11 cellular contexts compared by ENCODE assay signal in the genomic region with DNA sequence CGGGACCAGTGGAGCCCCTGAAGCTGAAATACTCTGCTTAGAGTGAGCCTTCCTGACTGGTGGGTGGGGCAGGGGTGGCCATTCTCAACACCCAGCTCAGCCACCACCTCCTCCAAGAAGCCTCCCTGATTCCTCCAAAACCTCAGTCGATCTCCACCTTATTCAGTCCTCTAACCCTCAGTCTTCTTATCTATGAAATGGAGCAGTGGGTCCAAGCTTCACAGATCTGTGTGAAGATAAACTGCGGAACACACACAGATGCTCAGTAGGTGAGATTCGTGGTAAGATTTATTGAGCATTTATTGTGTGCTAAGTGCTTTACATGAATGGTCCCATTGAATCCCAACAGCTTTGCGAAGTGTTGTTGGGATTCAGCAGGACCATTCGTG.
DNase-seq lines count a peak whose midpoint lies in the region; ATAC-seq and TF ChIP-seq lines count a peak whose summit lies in the region.
"Had no signal": no experiment of that assay in that cellular context is flagged by ENCODE, and none has a peak within 500 bp of the region (broad histone marks: within the 10 kb centered on the region; RNA-seq: fewer than 3 reads in every experiment).

No MANE protein-coding gene starts in this region.

- no peak overlapping the region for H3K4me3 ChIP-seq in breast epithelium
- H3K4me3 ChIP-seq in mammary epithelial cell (replicated peaks in 1 of 3; ENCODE audit: insufficient read depth in 1 of 3, low read depth in 2 of 3, low read length in 3 of 3): no peak overlapping the region
- H3K4me3 ChIP-seq in liver (ENCODE audit: low read depth in 1 of 3, low read length in 3 of 3): no peak overlapping the region
- no peak overlapping the region for H3K4me3 ChIP-seq in upper lobe of right lung

- no peak overlapping the region for H2AFZ ChIP-seq in mammary epithelial cell (ENCODE audit: low read depth, low read length)

- H3K4me1 ChIP-seq in breast epithelium: no peaks in the 10 kb centered on the region
- peaks cover 10% of the 10 kb centered on the region for H3K4me1 ChIP-seq in mammary epithelial cell (ENCODE audit: insufficient read depth, low read length)
- no peaks in the 10 kb centered on the region for H3K4me1 ChIP-seq in liver (ENCODE audit: control insufficient read depth in 4 of 4, insufficient read depth in 4 of 4, low read length in 3 of 4)
- peaks cover 25% of the 10 kb centered on the region for H3K4me1 ChIP-seq in upper lobe of right lung

- no peak overlapping the region for H3K4me2 ChIP-seq in mammary epithelial cell (ENCODE audit: insufficient read depth, low read depth, low read length)

- H3K9me3 Mint-ChIP-seq in activated CD4-positive, alpha-beta memory T cell treated with anti-CD3 and anti-CD28 coated beads for 36 hours: no peaks in the 10 kb centered on the region
- no peaks in the 10 kb centered on the region for H3K9me3 Mint-ChIP-seq in type B pancreatic cell
- H3K9me3 Mint-ChIP-seq: nephron had no signal

- H3K27ac Mint-ChIP-seq in activated CD4-positive, alpha-beta memory T cell treated with anti-CD3 and anti-CD28 coated beads for 36 hours: peak overlapping the region; percentile 97
- H3K27ac Mint-ChIP-seq in type B pancreatic cell: no peak overlapping the region
- H3K27ac Mint-ChIP-seq: nephron had no signal

- dilution Hi-C loops in mammary epithelial cell (cut with HindIII; ENCODE audit: low sequenced_read_pairs): loop anchor here (5.0 kb wide), 1 partner anchor 59 kb away; no protein-coding TSS in a partner anchor

- no peaks in the 10 kb centered on the region for H3K36me3 ChIP-seq in breast epithelium
- no peaks in the 10 kb centered on the region for H3K36me3 ChIP-seq in mammary epithelial cell (ENCODE audit: insufficient read depth, low read length)
- H3K36me3 ChIP-seq in liver (ENCODE audit: control insufficient read depth in 4 of 4, insufficient read depth in 3 of 4, low read depth in 1 of 4, low read length in 3 of 4): no peaks in the 10 kb centered on the region
- no peaks in the 10 kb centered on the region for H3K36me3 ChIP-seq in upper lobe of right lung
- H3K36me3 ChIP-seq: heart left ventricle had no signal

- H3K79me2 ChIP-seq in mammary epithelial cell (ENCODE audit: insufficient read depth, low read length): no peaks in the 10 kb centered on the region

- H3K4me1 Mint-ChIP-seq in activated CD4-positive, alpha-beta memory T cell treated with anti-CD3 and anti-CD28 coated beads for 36 hours (ENCODE audit: low read depth): peaks cover 85% of the 10 kb centered on the region
- peaks cover 7% of the 10 kb centered on the region for H3K4me1 Mint-ChIP-seq in type B pancreatic cell (ENCODE audit: unreplicated experiment)

- H3K27ac ChIP-seq in breast epithelium: peak overlapping the region; percentile 81 to 83
- no peak overlapping the region for H3K27ac ChIP-seq in mammary epithelial cell (ENCODE audit: insufficient read depth, low read depth, low read length)
- H3K27ac ChIP-seq in liver (ENCODE audit: low read depth in 1 of 2, low read length in 2 of 2): peak overlapping the region; percentile 40 to 57
- H3K27ac ChIP-seq in upper lobe of right lung: peak overlapping the region; percentile 68

- H3K9me3 ChIP-seq in breast epithelium: no peaks in the 10 kb centered on the region
- no peaks in the 10 kb centered on the region for H3K9me3 ChIP-seq in mammary epithelial cell (replicated peaks; ENCODE audit: insufficient read depth, low read length)
- H3K9me3 ChIP-seq in liver (ENCODE audit: control insufficient read depth in 4 of 4, low read length in 3 of 4): no peaks in the 10 kb centered on the region
- no peaks in the 10 kb centered on the region for H3K9me3 ChIP-seq in upper lobe of right lung
- H3K9me3 ChIP-seq: heart left ventricle had no signal

- TF ChIP-seq RAD21 in liver (IDR thresholded peaks at IDR 0.05): no peak

- 82% methylated on average over 6 of the region's 6 CpGs for WGBS in mammary epithelial cell (ENCODE audit: low coverage, missing lambda C conversion rate)
- WGBS in liver: 82% methylated on average over 6 of the region's 6 CpGs

- no peaks in the 10 kb centered on the region for H3K27me3 Mint-ChIP-seq in activated CD4-positive, alpha-beta memory T cell treated with anti-CD3 and anti-CD28 coated beads for 36 hours
- peaks cover 10% of the 10 kb centered on the region for H3K27me3 Mint-ChIP-seq in type B pancreatic cell

- POLR2A ChIA-PET in activated CD4-positive, alpha-beta memory T cell treated with anti-CD3 and anti-CD28 coated beads for 36 hours (lab: Charles Lee): interaction anchor here (1.4 to 2.4 kb wide), 11 partner anchors 9 to 110 kb away, joined by 3 to 30 read pairs (median 6); a partner anchor contains a TSS

- in situ Hi-C loops in mammary epithelial cell (cut with MboI; ENCODE audit: low sequenced_read_pairs in 2 of 2): no loop called here

- no peak for TF ChIP-seq POLR2A in breast epithelium (IDR thresholded peaks at IDR 0.05)

- no peaks in the 10 kb centered on the region for H3K27me3 ChIP-seq in breast epithelium
- peaks cover 3% of the 10 kb centered on the region for H3K27me3 ChIP-seq in mammary epithelial cell (ENCODE audit: insufficient read depth, low read length)
- H3K27me3 ChIP-seq in liver (ENCODE audit: control insufficient read depth in 4 of 4, insufficient read depth in 4 of 4, low read length in 3 of 4): no peaks in the 10 kb centered on the region
- H3K27me3 ChIP-seq in upper lobe of right lung: peaks cover 7% of the 10 kb centered on the region

- H3K9ac ChIP-seq in mammary epithelial cell (ENCODE audit: insufficient read depth, low read length): no peak overlapping the region
- H3K9ac ChIP-seq in liver (ENCODE audit: low read depth in 1 of 2, low read length in 2 of 2): no peak overlapping the region

- CTCF ChIA-PET in mammary epithelial cell (lab: Charles Lee; ENCODE audit: low non-redundant PET): no interaction called here
- CTCF ChIA-PET in activated CD4-positive, alpha-beta memory T cell treated with anti-CD3 and anti-CD28 coated beads for 36 hours (lab: Charles Lee): interaction anchor here (1.0 to 8.3 kb wide), 7 partner anchors 14 to 93 kb away, joined by 3 to 97 read pairs (median 7); a partner anchor contains a TSS

- no peak for ATAC-seq in upper lobe of right lung
- ATAC-seq in GM19463 (IDR thresholded peaks at IDR 0.05; ENCODE audit: unreplicated experiment): no peak

- peak overlapping the region; percentile 77 for H3K4me3 Mint-ChIP-seq in activated CD4-positive, alpha-beta memory T cell treated with anti-CD3 and anti-CD28 coated beads for 36 hours
- H3K4me3 Mint-ChIP-seq in type B pancreatic cell: no peak overlapping the region
- H3K4me3 Mint-ChIP-seq: nephron had no signal

- DNase-seq in breast epithelium (ENCODE audit: low spot score in 2 of 2) (no peak), mammary epithelial cell (no peak), upper lobe of right lung (no peak), type B pancreatic cell (ENCODE audit: extremely low spot score, unreplicated experiment) (no peak), hippocampal formation (lab: John Stamatoyannopoulos, UW) (no peak)
- DNase-seq in activated CD4-positive, alpha-beta memory T cell treated with anti-CD3 and anti-CD28 coated beads for 36 hours: no peak
- DNase-seq: NCI-H1694 had no signal

- TF ChIP-seq CTCF in breast epithelium (IDR thresholded peaks at IDR 0.05) (no peak), mammary epithelial cell (conservative IDR thresholded peaks at IDR 0.05 in 1 of 2, IDR thresholded peaks at IDR 0.05 in 1 of 2; ENCODE audit: extremely low read depth in 1 of 2, insufficient read depth in 1 of 2, low read depth in 1 of 2, low read length in 2 of 2) (no peak), liver (IDR thresholded peaks at IDR 0.05; ENCODE audit: low read depth, low read length, missing input control) (no peak), upper lobe of right lung (IDR thresholded peaks at IDR 0.05) (no peak), type B pancreatic cell (conservative IDR thresholded peaks at IDR 0.05) (no peak)

- no TSS peak for BruUV-seq in mammary epithelial cell (replicated peaks; lab: Mats Ljungman, UMichigan)

- intact Hi-C loops in breast epithelium (cut with DNase I; ENCODE audit: low total_unique reads): no loop called here
- intact Hi-C loops in mammary epithelial cell (cut with micrococcal nuclease): no loop called here
- intact Hi-C loops in activated CD4-positive, alpha-beta memory T cell treated with anti-CD3 and anti-CD28 coated beads for 36 hours (cut with micrococcal nuclease): loop anchor here (2.0 kb wide), 3 partner anchors 14 to 98 kb away; no protein-coding TSS in a partner anchor
- intact Hi-C loops in upper lobe of right lung (cut with DNase I): no loop called here

- no peaks in the 10 kb centered on the region for H3K36me3 Mint-ChIP-seq in activated CD4-positive, alpha-beta memory T cell treated with anti-CD3 and anti-CD28 coated beads for 36 hours
- no peaks in the 10 kb centered on the region for H3K36me3 Mint-ChIP-seq in type B pancreatic cell

- H4K20me1 ChIP-seq in mammary epithelial cell (ENCODE audit: insufficient read depth, low read length): no peaks in the 10 kb centered on the region

TF ChIP-seq in liver, 16 proteins besides CTCF, POLR2A, EP300 and RAD21 (continues in another document):
- TF ChIP-seq FOXA2 (IDR thresholded peaks at IDR 0.05) (no peak), NR2F2 (IDR thresholded peaks at IDR 0.05) (no peak), YY1 (IDR thresholded peaks at IDR 0.05) (no peak), RXRA (IDR thresholded peaks at IDR 0.05) (no peak), SP1 (IDR thresholded peaks at IDR 0.05) (no peak), EGR1 (IDR thresholded peaks at IDR 0.05; ENCODE audit: low read depth in 2 of 2) (no peak), JUND (IDR thresholded peaks at IDR 0.05) (no peak), HNF4G (IDR thresholded peaks at IDR 0.05) (no peak), HNF4A (conservative IDR thresholded peaks at IDR 0.05) (no peak), GABPA (IDR thresholded peaks at IDR 0.05 in 1 of 2, conservative IDR thresholded peaks at IDR 0.05 in 1 of 2) (no peak), TAF1 (conservative IDR thresholded peaks at IDR 0.05) (no peak), FOXA1 (IDR thresholded peaks at IDR 0.05) (no peak)
- TF ChIP-seq, protein P1, sequence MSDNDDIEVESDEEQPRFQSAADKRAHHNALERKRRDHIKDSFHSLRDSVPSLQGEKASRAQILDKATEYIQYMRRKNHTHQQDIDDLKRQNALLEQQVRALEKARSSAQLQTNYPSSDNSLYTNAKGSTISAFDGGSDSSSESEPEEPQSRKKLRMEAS (IDR thresholded peaks at IDR 0.05): no peak
